In the genomic region with DNA sequence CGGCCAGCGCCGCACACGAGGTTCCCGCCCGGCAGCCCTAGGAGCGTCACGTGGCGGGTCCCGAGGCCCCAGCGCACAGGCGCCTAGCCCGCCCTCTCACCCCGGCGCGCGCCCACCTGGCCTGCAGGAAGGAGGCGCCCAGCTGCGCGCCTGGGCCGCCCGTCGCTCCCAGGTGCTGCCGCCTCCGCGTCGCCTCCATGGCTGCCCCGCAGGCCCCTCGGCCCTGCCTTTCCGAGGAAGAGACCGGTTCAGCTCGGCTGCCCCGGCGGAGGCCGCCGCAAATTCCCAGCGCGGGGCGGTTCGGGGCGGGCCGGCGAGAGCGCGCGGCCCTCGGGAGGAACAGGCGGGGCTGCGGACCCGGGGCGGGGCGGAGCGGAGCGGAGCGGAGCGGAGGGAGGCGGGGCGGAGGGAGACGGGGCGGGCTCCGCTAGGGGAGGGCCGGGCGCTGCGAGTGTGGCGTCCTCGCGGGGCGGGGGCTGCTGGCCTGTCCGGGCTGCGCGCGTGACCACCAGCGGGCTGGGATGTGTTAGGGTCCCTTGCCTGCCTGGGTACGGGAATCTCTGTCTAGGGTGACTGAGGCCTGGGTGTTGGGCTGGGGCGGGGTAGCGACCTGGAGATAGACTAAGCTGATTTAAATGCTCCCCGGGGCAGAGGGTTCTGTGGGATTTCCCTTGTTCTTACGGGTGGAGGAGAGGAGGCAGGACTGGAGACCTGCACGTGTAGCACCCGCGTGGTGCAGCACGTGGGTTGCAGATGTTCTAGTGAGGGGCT, we compare ENCODE assay signal across 8 cellular contexts. TPM values are rescaled to one million over a fixed set of nuclear protein-coding genes. Genes with fewer than 3 reads are reported as not detected.
DNase-seq lines count a peak whose midpoint lies in the region; ATAC-seq and TF ChIP-seq lines count a peak whose summit lies in the region.

A gene (minus strand): TSS at position 343 of the 771 bp plus-strand sequence. CDS start 144 bp downstream, at position 199.

- peak within 1 kb of the TSS; percentile 79 for H3K4me3 ChIP-seq in AG10803 (ENCODE audit: low read length)
- peak within 1 kb of the TSS; percentile 90 for H3K4me3 ChIP-seq in coronary artery

- no peak for TF ChIP-seq CTCF in AG10803 (conservative IDR thresholded peaks at IDR 0.05; ENCODE audit: low read length)
- no peak for TF ChIP-seq CTCF in coronary artery (IDR thresholded peaks at IDR 0.05)

- H3K9me3 Mint-ChIP-seq in activated CD4-positive, alpha-beta T cell treated with anti-CD3 and anti-CD28 coated beads, Interleukin-2, amount 10 ng/mL, durations not matched to agents 24 days and 14 days, result no peaks in the 10 kb centered on the region

- intact Hi-C loops in activated CD4-positive, alpha-beta T cell treated with anti-CD3 and anti-CD28 coated beads, Interleukin-2, amount 10 ng/mL, durations not matched to agents 24 days and 14 days (cut with micrococcal nuclease), result loop anchor here (1.0 kb wide), 2 partner anchors 48 to 175 kb away; a partner anchor contains a TSS

- H3K36me3 Mint-ChIP-seq in activated CD4-positive, alpha-beta T cell treated with anti-CD3 and anti-CD28 coated beads, Interleukin-2, amount 10 ng/mL, durations not matched to agents 24 days and 14 days (ENCODE audit: low read depth), result peaks cover 16% of the 10 kb centered on the region

- peak within 1 kb of the TSS; percentile 91 for H3K4me3 Mint-ChIP-seq in activated CD4-positive, alpha-beta T cell treated with anti-CD3 and anti-CD28 coated beads, Interleukin-2, amount 10 ng/mL, durations not matched to agents 24 days and 14 days

- peak within 1 kb of the TSS; percentile 63 to 79 for H3K27ac ChIP-seq in coronary artery

- H3K27ac Mint-ChIP-seq in activated CD4-positive, alpha-beta T cell treated with anti-CD3 and anti-CD28 coated beads, Interleukin-2, amount 10 ng/mL, durations not matched to agents 24 days and 14 days, result peak within 1 kb of the TSS; percentile 89

- ATAC-seq in GM19043 (IDR thresholded peaks at IDR 0.05; ENCODE audit: low read depth, unreplicated experiment) (peak; percentile 76), HG03342 (IDR thresholded peaks at IDR 0.05; ENCODE audit: unreplicated experiment) (peak; percentile 69), left lobe of liver (peak; percentile 92)

- H3K4me1 Mint-ChIP-seq in activated CD4-positive, alpha-beta T cell treated with anti-CD3 and anti-CD28 coated beads, Interleukin-2, amount 10 ng/mL, durations not matched to agents 24 days and 14 days, result peaks cover 37% of the 10 kb centered on the region

- DNase-seq in AG10803 (ENCODE audit: low read depth) (peak; percentile 70), NCI-H524 treated with DMSO at 0.1 percent for 48 hours (lab: John Stamatoyannopoulos, UW) (peak; percentile 22), coronary artery (ENCODE audit: low spot score) (peak; percentile 89), left lobe of liver (ENCODE audit: low spot score) (peak; percentile 83)
- DNase-seq in activated CD4-positive, alpha-beta T cell treated with anti-CD3 and anti-CD28 coated beads, Interleukin-2, amount 10 ng/mL, durations not matched to agents 24 days and 14 days, result peak; percentile 94
- peak; percentile 82 to 86 for DNase-seq in stimulated activated CD4-positive, alpha-beta T cell treated with anti-CD3 and anti-CD28 coated beads, Interleukin-2, amount 100 ng/mL, for 24 hours

- peaks cover 7% of the 10 kb centered on the region for H3K27me3 Mint-ChIP-seq in activated CD4-positive, alpha-beta T cell treated with anti-CD3 and anti-CD28 coated beads, Interleukin-2, amount 10 ng/mL, durations not matched to agents 24 days and 14 days

RNA-seq across cellular contexts. Expression of the gene that starts here (rescaled TPM):
- total RNA-seq in activated CD4-positive, alpha-beta T cell treated with anti-CD3 and anti-CD28 coated beads, Interleukin-2, amount 10 ng/mL, durations not matched to agents 24 days and 14 days, result 99.0 and 102 TPM in 2 replicates
- total RNA-seq in left lobe of liver, result 12.2 TPM

Comparison
In these comparisons a context has a peak if more than half of its experiments do, and no peak if none do; other contexts are left out.
1. Peak in every context shown above with its lines: DNase-seq, ATAC-seq, H3K4me3 ChIP-seq and H3K27ac ChIP-seq.
2. DNase-seq: peak in every context shown above with its lines; median percentile 94 in activated CD4-positive, alpha-beta T cell treated with anti-CD3 and anti-CD28 coated beads, Interleukin-2, amount 10 ng/mL, durations not matched to agents 24 days and 14 days; 89 in coronary artery; 84 in stimulated activated CD4-positive, alpha-beta T cell treated with anti-CD3 and anti-CD28 coated beads, Interleukin-2, amount 100 ng/mL, for 24 hours; 83 in left lobe of liver; 70 in AG10803; 22 in NCI-H524 treated with DMSO at 0.1 percent for 48 hours.